Comparison of ENCODE assay signal across 14 cellular contexts in the genomic region with DNA sequence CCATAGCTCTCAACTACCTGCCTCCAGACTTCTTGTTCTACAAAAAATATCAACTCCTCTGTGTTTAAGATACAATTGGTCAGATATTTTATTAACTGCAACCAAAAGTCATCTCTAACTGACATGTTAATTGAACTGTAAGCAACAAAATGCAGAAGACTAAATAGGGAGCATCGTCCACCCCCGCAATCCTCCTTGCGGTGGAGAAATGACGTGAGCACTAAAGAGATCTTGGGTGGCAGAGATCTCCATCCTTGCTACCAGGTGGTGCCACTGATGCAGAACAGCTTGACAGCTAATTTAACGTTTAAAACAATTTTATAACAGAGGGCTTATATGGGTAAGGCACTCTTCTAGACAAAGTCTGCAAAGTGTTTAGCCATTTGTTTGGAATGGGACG.
DNase-seq lines count a peak whose midpoint lies in the region; ATAC-seq and TF ChIP-seq lines count a peak whose summit lies in the region.
"Had no signal": no experiment of that assay in that cellular context is flagged by ENCODE, and none has a peak within 500 bp of the region (broad histone marks: within the 10 kb centered on the region; RNA-seq: fewer than 3 reads in every experiment).

No MANE protein-coding gene starts in this region.

- intact Hi-C loops in heart left ventricle (cut with DNase I), result no loop called here

- TF ChIP-seq POLR2A in heart left ventricle (IDR thresholded peaks at IDR 0.05), result no peak

- no peaks in the 10 kb centered on the region for H3K9me2 ChIP-seq in DOHH2 (replicated peaks; ENCODE audit: control insufficient read depth, low read length)

- H3K4me3 ChIP-seq in DOHH2 (ENCODE audit: low read length) (0 out of 2 replicates have a peak overlapping the region, but pooled peaks have one; percentile 17), heart left ventricle (no peak overlapping the region), foreskin fibroblast (ENCODE audit: low read depth in 1 of 2, low read length in 2 of 2) (no peak overlapping the region)
- H3K4me3 ChIP-seq: mucosa of descending colon, pancreas, thyroid gland had no signal

- peak overlapping the region; percentile 37 for H3K4me2 ChIP-seq in DOHH2 (ENCODE audit: low read length)

- no peaks in the 10 kb centered on the region for H3K9me3 ChIP-seq in DOHH2 (ENCODE audit: control insufficient read depth, insufficient read depth, low read length)
- no peaks in the 10 kb centered on the region for H3K9me3 ChIP-seq in heart left ventricle
- H3K9me3 ChIP-seq: mucosa of descending colon, pancreas, thyroid gland had no signal

- H3K79me2 ChIP-seq in DOHH2 (ENCODE audit: control insufficient read depth, low read length), result no peaks in the 10 kb centered on the region

- peak overlapping the region; percentile 79 for H3K27ac ChIP-seq in DOHH2 (ENCODE audit: low read depth, low read length)
- no peak overlapping the region for H3K27ac ChIP-seq in heart left ventricle
- H3K27ac ChIP-seq: pancreas, thyroid gland had no signal

- no peak for DNase-seq in KBM-7
- no peak for DNase-seq in heart left ventricle
- DNase-seq in activated gamma-delta T cell (lab: John Stamatoyannopoulos, UW), result no peak
- no peak for DNase-seq in foreskin fibroblast
- DNase-seq: activated CD8-positive, alpha-beta memory T cell treated with anti-CD3 and anti-CD28 coated beads, Interleukin-2, amount 50 U/mL, for 4 hours; activated naive CD8-positive, alpha-beta T cell treated with anti-CD3 and anti-CD28 coated beads, Interleukin-2, amount 10 ng/mL, durations not matched to agents 7 days and 5 days; kidney; mucosa of descending colon; pancreas; thyroid gland had no signal

- no peaks in the 10 kb centered on the region for H3F3A ChIP-seq in DOHH2 (ENCODE audit: control insufficient read depth, insufficient read depth)

- 65 to 77% (median 72%) methylated on average over 6 of the region's 6 CpGs for WGBS in heart left ventricle, 4 donors

- H3K36me3 ChIP-seq in DOHH2 (ENCODE audit: control insufficient read depth, low read length) (no peaks in the 10 kb centered on the region), heart left ventricle (peaks cover 0 to 4% (median 0%) of the 10 kb centered on the region in 9 donors)
- H3K36me3 ChIP-seq: pancreas, thyroid gland had no signal

- H3K4me1 ChIP-seq in DOHH2 (ENCODE audit: control insufficient read depth, low read length), result peaks cover 61% of the 10 kb centered on the region
- H3K4me1 ChIP-seq in heart left ventricle, result peaks cover 0 to 4% (median 0%) of the 10 kb centered on the region in 12 donors
- H3K4me1 ChIP-seq: pancreas, thyroid gland had no signal

- no peak for TF ChIP-seq CTCF in DOHH2 (IDR thresholded peaks at IDR 0.05; ENCODE audit: low read depth, low read length, poor library complexity, severe bottlenecking)
- no peak for TF ChIP-seq CTCF in heart left ventricle (IDR thresholded peaks at IDR 0.05)
- no peak for TF ChIP-seq CTCF in foreskin fibroblast (IDR thresholded peaks at IDR 0.05; ENCODE audit: low read depth, low read length)

- ATAC-seq in GM19372 (IDR thresholded peaks at IDR 0.05; ENCODE audit: low read depth, unreplicated experiment) (peak; percentile 62), HG02763 (IDR thresholded peaks at IDR 0.05; ENCODE audit: unreplicated experiment) (peak; percentile 47), HG03457 (IDR thresholded peaks at IDR 0.05; ENCODE audit: unreplicated experiment) (peak; percentile 73), heart left ventricle (no peak)
- ATAC-seq: mucosa of descending colon, pancreas had no signal

- H4K20me1 ChIP-seq in DOHH2 (ENCODE audit: control insufficient read depth, insufficient read depth, low read depth, low read length), result no peaks in the 10 kb centered on the region

- in situ Hi-C loops in KBM-7 (cut with MboI; ENCODE audit: low pct_unique_long_range_greater_than_20kb, low sequenced_read_pairs), result no loop called here

- no peaks in the 10 kb centered on the region for H3K27me3 ChIP-seq in DOHH2 (ENCODE audit: control insufficient read depth, low read length)
- peaks cover 0 to 3% (median 0%) of the 10 kb centered on the region in 9 donors for H3K27me3 ChIP-seq in heart left ventricle
- H3K27me3 ChIP-seq: thyroid gland had no signal

Comparison
In these comparisons a context has a peak if more than half of its experiments do, and no peak if none do; other contexts are left out.
1. ATAC-seq: peak in GM19372 (single experiment), HG02763 (single experiment) and HG03457 (single experiment); none in heart left ventricle (0 of 4).